24 cellular contexts compared by ENCODE assay signal in the genomic region with DNA sequence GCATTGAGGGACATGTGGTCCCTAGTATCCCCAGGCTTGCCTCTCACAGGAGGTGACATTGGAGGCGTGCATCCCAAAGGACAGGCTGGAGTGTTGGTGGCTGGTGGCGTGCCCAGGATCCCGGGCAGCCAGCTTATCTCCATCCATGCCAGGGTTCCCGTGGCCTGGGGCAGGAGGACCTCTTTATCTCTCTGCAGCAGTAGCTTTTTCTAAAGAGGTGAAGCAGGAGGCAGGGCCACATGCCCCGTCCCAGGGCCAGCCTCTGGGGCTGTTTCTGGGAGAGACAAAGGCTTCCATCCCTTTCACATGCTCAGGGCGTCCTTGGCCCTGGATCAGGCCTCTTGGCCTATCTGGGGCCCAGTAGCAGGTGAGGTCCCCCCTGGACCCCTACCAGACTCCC. TPM values are rescaled to one million over a fixed set of nuclear protein-coding genes. Genes with fewer than 3 reads are reported as not detected.
"Had no signal": no experiment of that assay in that cellular context is flagged by ENCODE, and none has a peak within 500 bp of the region (broad histone marks: within the 10 kb centered on the region; RNA-seq: fewer than 3 reads in every experiment).

No MANE protein-coding gene starts in this region.

- DNase-seq: activated B cell treated with CpG ODN at 0.5 μM for 24 hours; activated CD4-positive, alpha-beta T cell treated with anti-CD3 and anti-CD28 coated beads, Interleukin-2, amount 50 U/mL, for 1 hour; activated gamma-delta T cell treated with Interleukin-2 at 50 U/mL for 16 hours; activated T-cell treated with anti-CD3 and anti-CD28 coated beads, Interleukin-2, amount 50 U/mL, for 72 hours; amygdala; body of pancreas; caudate nucleus; effector CD4-positive, alpha-beta T cell; gastrocnemius medialis; kidney glomerular epithelial cell; naive B cell; SK-N-SH; stimulated activated CD4-positive, alpha-beta T cell treated with anti-CD3 and anti-CD28 coated beads, Interleukin-4, amount 100 ng/mL, for 24 hours; stimulated activated naive B cell treated with anti-CD40 and anti-IgM and Interleukin-4, amounts not matched to agents 10 μg/mL and 1 μg/mL and 100 μg/mL, for 72 hours; T-helper 9 cell; upper lobe of right lung had no signal

- H3K27ac Mint-ChIP-seq: activated B cell treated with CpG ODN at 0.5 μM for 24 hours; activated naive CD8-positive, alpha-beta T cell; activated T-cell treated with anti-CD3 and anti-CD28 coated beads, Interleukin-2, amount 50 U/mL, for 72 hours; memory B cell; stimulated activated naive B cell treated with anti-CD40 and anti-IgM and Interleukin-4, amounts not matched to agents 10 μg/mL and 1 μg/mL and 100 μg/mL, for 72 hours had no signal

- H3K4me3 ChIP-seq: body of pancreas, coronary artery, gastrocnemius medialis, mucosa of descending colon, prostate gland, right atrium auricular region, smooth muscle cell, upper lobe of right lung had no signal

- H3K9me3 ChIP-seq: body of pancreas, gastrocnemius medialis, mucosa of descending colon, prostate gland, right atrium auricular region, SK-N-SH, upper lobe of right lung had no signal

- H3K4me1 Mint-ChIP-seq: neural crest cell had no signal

- H3K9ac ChIP-seq: SK-N-SH had no signal

- H3K4me2 ChIP-seq: SK-N-SH, smooth muscle cell had no signal

- H3K36me3 ChIP-seq: gastrocnemius medialis, prostate gland, right atrium auricular region, upper lobe of right lung had no signal

- H3K27me3 ChIP-seq: body of pancreas, right atrium auricular region had no signal

- ATAC-seq: activated T-cell treated with anti-CD3 and anti-CD28 coated beads, Interleukin-2, amount 50 U/mL, for 72 hours; body of pancreas; gastrocnemius medialis; mucosa of descending colon; stimulated activated naive B cell treated with anti-CD40 and anti-IgM and Interleukin-4, amounts not matched to agents 10 μg/mL and 1 μg/mL and 100 μg/mL, for 72 hours; upper lobe of right lung had no signal

- H3K4me3 Mint-ChIP-seq: activated B cell treated with CpG ODN at 0.5 μM for 24 hours; activated naive CD8-positive, alpha-beta T cell; activated T-cell treated with anti-CD3 and anti-CD28 coated beads, Interleukin-2, amount 50 U/mL, for 72 hours; memory B cell; naive B cell; neural crest cell; stimulated activated naive B cell treated with anti-CD40 and anti-IgM and Interleukin-4, amounts not matched to agents 10 μg/mL and 1 μg/mL and 100 μg/mL, for 72 hours had no signal

- H3K9me3 Mint-ChIP-seq: activated B cell treated with CpG ODN at 0.5 μM for 24 hours; activated T-cell treated with anti-CD3 and anti-CD28 coated beads, Interleukin-2, amount 50 U/mL, for 72 hours; memory B cell; naive B cell; neural crest cell; stimulated activated naive B cell treated with anti-CD40 and anti-IgM and Interleukin-4, amounts not matched to agents 10 μg/mL and 1 μg/mL and 100 μg/mL, for 72 hours had no signal

- H3K27ac ChIP-seq: body of pancreas, coronary artery, gastrocnemius medialis, prostate gland, right atrium auricular region, upper lobe of right lung had no signal

- H3K4me1 ChIP-seq: body of pancreas, gastrocnemius medialis, prostate gland, right atrium auricular region, upper lobe of right lung had no signal

- H3K27me3 Mint-ChIP-seq: activated B cell treated with CpG ODN at 0.5 μM for 24 hours; activated naive CD8-positive, alpha-beta T cell; memory B cell; naive B cell; stimulated activated naive B cell treated with anti-CD40 and anti-IgM and Interleukin-4, amounts not matched to agents 10 μg/mL and 1 μg/mL and 100 μg/mL, for 72 hours had no signal

RNA-seq across cellular contexts. Expression of a gene that starts 19.7 kb away (rescaled TPM):
- polyA plus RNA-seq: smooth muscle cell had no signal
